In the genomic region with DNA sequence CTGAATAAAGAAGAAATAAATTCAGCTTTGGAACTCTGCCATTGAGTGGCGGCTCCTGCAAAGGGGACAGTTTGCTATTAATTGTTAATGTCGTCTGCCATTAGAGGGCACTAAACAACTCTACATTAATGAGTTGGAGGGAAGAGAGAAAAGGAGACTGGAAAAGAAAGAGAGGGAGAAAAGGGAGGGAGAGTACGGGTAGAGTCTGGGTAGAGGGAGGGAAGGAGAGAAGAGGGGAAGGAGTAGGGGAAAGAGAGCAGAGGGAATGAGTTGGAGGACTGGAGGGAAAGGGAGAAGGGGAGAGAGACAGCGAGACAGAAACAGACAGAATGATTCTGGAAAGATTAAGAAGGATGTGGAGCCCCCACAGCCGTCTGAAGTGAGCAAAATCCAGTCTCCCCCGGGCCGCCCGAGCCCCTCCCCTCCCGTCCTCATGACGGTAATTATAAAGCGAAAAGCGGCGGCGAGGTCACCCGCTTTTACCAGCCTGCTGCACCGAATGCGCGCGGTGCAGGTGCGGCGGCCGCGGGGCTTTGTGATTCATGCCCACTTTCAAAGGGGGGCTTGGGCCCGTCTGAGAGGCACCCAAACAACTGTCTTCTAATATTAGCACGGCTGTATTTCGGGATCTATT, we compare ENCODE assay signal across 8 cellular contexts. TPM values are rescaled to one million over a fixed set of nuclear protein-coding genes. Genes with fewer than 3 reads are reported as not detected.
DNase-seq lines count a peak whose midpoint lies in the region; ATAC-seq, FAIRE-seq and TF ChIP-seq lines count a peak whose summit lies in the region.

No MANE protein-coding gene starts in this region.

- TF ChIP-seq CTCF in pancreas (IDR thresholded peaks at IDR 0.05): peak in 3 of 4 donors; percentile 6 to 26 (median 22)

- H3K4me3 Mint-ChIP-seq in activated T-helper 1 cell treated with anti-CD3 and anti-CD28 coated beads, Interleukin-12 subunit alpha, Interleukin-12 subunit beta, Interleukin-2, Interleukin-4 antibody, amounts not matched to agents 30 ng/mL and 10 ng/mL and 1 ng/mL, durations not matched to agents 14 hours and 24 hours and 36 hours: peak overlapping the region; percentile 62

- no peak for FAIRE-seq in pancreas (lab: Jason Lieb, UNC)

- H3K4me1 ChIP-seq in pancreas: peaks cover 0 to 9% (median 0%) of the 10 kb centered on the region in 3 donors

- ATAC-seq in pancreas (peak; percentile 41 to 59 (median 56)), HG03108 (IDR thresholded peaks at IDR 0.05; ENCODE audit: unreplicated experiment) (no peak), GM19452 (IDR thresholded peaks at IDR 0.05; ENCODE audit: unreplicated experiment) (no peak)

- peak overlapping the region; percentile 77 for H3K4me3 ChIP-seq in H7 (ENCODE audit: insufficient read depth, low read depth, low read length)
- H3K4me3 ChIP-seq in pancreas: peak overlapping the region; percentile 14 to 57 (median 22)

- peaks cover 3% of the 10 kb centered on the region for H3K36me3 Mint-ChIP-seq in activated T-helper 1 cell treated with anti-CD3 and anti-CD28 coated beads, Interleukin-12 subunit alpha, Interleukin-12 subunit beta, Interleukin-2, Interleukin-4 antibody, amounts not matched to agents 30 ng/mL and 10 ng/mL and 1 ng/mL, durations not matched to agents 14 hours and 24 hours and 36 hours (ENCODE audit: low read depth)

- H3K4me1 Mint-ChIP-seq in activated T-helper 1 cell treated with anti-CD3 and anti-CD28 coated beads, Interleukin-12 subunit alpha, Interleukin-12 subunit beta, Interleukin-2, Interleukin-4 antibody, amounts not matched to agents 30 ng/mL and 10 ng/mL and 1 ng/mL, durations not matched to agents 14 hours and 24 hours and 36 hours (ENCODE audit: low read depth): peaks cover 42% of the 10 kb centered on the region

- H3K27me3 ChIP-seq in H7 (ENCODE audit: control insufficient read depth, insufficient read depth, low read length) (peaks cover 11% of the 10 kb centered on the region; the same call in 1 of the 2 replicates), pancreas (no peaks in the 10 kb centered on the region)

- no peaks in the 10 kb centered on the region for H3K9me3 Mint-ChIP-seq in activated T-helper 1 cell treated with anti-CD3 and anti-CD28 coated beads, Interleukin-12 subunit alpha, Interleukin-12 subunit beta, Interleukin-2, Interleukin-4 antibody, amounts not matched to agents 30 ng/mL and 10 ng/mL and 1 ng/mL, durations not matched to agents 14 hours and 24 hours and 36 hours

- H3K27ac Mint-ChIP-seq in activated T-helper 1 cell treated with anti-CD3 and anti-CD28 coated beads, Interleukin-12 subunit alpha, Interleukin-12 subunit beta, Interleukin-2, Interleukin-4 antibody, amounts not matched to agents 30 ng/mL and 10 ng/mL and 1 ng/mL, durations not matched to agents 14 hours and 24 hours and 36 hours: no peak overlapping the region

- peaks cover 56% of the 10 kb centered on the region for H3K27me3 Mint-ChIP-seq in activated T-helper 1 cell treated with anti-CD3 and anti-CD28 coated beads, Interleukin-12 subunit alpha, Interleukin-12 subunit beta, Interleukin-2, Interleukin-4 antibody, amounts not matched to agents 30 ng/mL and 10 ng/mL and 1 ng/mL, durations not matched to agents 14 hours and 24 hours and 36 hours (ENCODE audit: insufficient read depth)

- 0 to 1% methylated on average over 26 of the region's 26 CpGs for WGBS in pancreas, 2 donors

- in situ Hi-C loops in Caki2 (cut with HindIII; ENCODE audit: low pct_unique_long_range_greater_than_20kb, low sequenced_read_pairs): no loop called here

- intact Hi-C loops in activated T-helper 1 cell treated with anti-CD3 and anti-CD28 coated beads, Interleukin-12 subunit alpha, Interleukin-12 subunit beta, Interleukin-2, Interleukin-4 antibody, amounts not matched to agents 30 ng/mL and 10 ng/mL and 1 ng/mL, durations not matched to agents 14 hours and 24 hours and 36 hours (cut with micrococcal nuclease): loop anchor here (1.0 to 2.0 kb wide), 2 partner anchors 740 to 751 kb away; no protein-coding TSS in a partner anchor
- intact Hi-C loops in pancreas (cut with DNase I): loop anchor here in 1 of 3 donors (5.0 kb wide), 1 partner anchor 739 kb away; no protein-coding TSS in a partner anchor

- no peaks in the 10 kb centered on the region for H3K9me3 ChIP-seq in pancreas

- H3K36me3 ChIP-seq in H7 (replicated peaks; ENCODE audit: control insufficient read depth, insufficient read depth, low read length) (no peaks in the 10 kb centered on the region; the same call in 1 of the 2 replicates), pancreas (no peaks in the 10 kb centered on the region)

- DNase-seq in Caki2 (ENCODE audit: low read depth): peak; percentile 55
- peak; percentile 82 for DNase-seq in H7
- peak; percentile 85 for DNase-seq in NCI-H345 (lab: John Stamatoyannopoulos, UW)
- no peak for DNase-seq in activated T-helper 1 cell treated with anti-CD3 and anti-CD28 coated beads, Interleukin-12 subunit alpha, Interleukin-12 subunit beta, Interleukin-2, Interleukin-4 antibody, amounts not matched to agents 30 ng/mL and 10 ng/mL and 1 ng/mL, durations not matched to agents 14 hours and 24 hours and 36 hours (ENCODE audit: low spot score)
- DNase-seq in globus pallidus (ENCODE audit: low spot score): peak; percentile 72
- peak in 3 of 6 donors; percentile 26 to 67 (median 40) for DNase-seq in pancreas

- H3K27ac ChIP-seq in pancreas: no peak overlapping the region

RNA-seq across cellular contexts. Expression of gene FST, which starts 1.9 kb away (rescaled TPM):
- not detected in 2 replicates for total RNA-seq in Caki2 (2014; rRNA removed; shearing (Covaris generic); ENCODE audit: low replicate concordance)
- total RNA-seq in H7 (2014; rRNA removed; shearing (Covaris generic)): 15.9 and 20.8 TPM in 2 replicates
- total RNA-seq in activated T-helper 1 cell treated with anti-CD3 and anti-CD28 coated beads, Interleukin-12 subunit alpha, Interleukin-12 subunit beta, Interleukin-2, Interleukin-4 antibody, amounts not matched to agents 30 ng/mL and 10 ng/mL and 1 ng/mL, durations not matched to agents 14 hours and 24 hours and 36 hours: 0.17 and 0.31 TPM in 2 replicates
- total RNA-seq in pancreas: 1 to 10 TPM in 2 of 6 donors, under 1 TPM in 3, not detected in 1; 0.67 to 1.8 (median 0.83) TPM
- polyA plus RNA-seq in pancreas: under 1 TPM; 0.45 to 0.65 TPM

Comparison
In these comparisons a context has a peak if more than half of its experiments do, and no peak if none do; other contexts are left out.
1. ATAC-seq: peak in pancreas (4 of 4); none in HG03108 (single experiment) and GM19452 (single experiment).